ENCODE assay signal across 32 cellular contexts in genomic region chr19:58095328-58095727, GRCh38. TPM values are rescaled to one million over a fixed set of nuclear protein-coding genes. Genes with fewer than 3 reads are reported as not detected.
"Had no signal": no experiment of that assay in that cellular context is flagged by ENCODE, and none has a peak within 500 bp of the region (broad histone marks: within the 10 kb centered on the region; RNA-seq: fewer than 3 reads in every experiment).

No MANE protein-coding gene starts in this region.

- ATAC-seq: activated CD4-positive, alpha-beta T cell treated with anti-CD3 and anti-CD28 coated beads for 36 hours; activated CD8-positive, alpha-beta T cell treated with anti-CD3 and anti-CD28 coated beads, Interleukin-2, amount 10 ng/mL, durations not matched to agents 7 days and 5 days; activated T-helper 17 cell treated with anti-CD3 and anti-CD28 coated beads, Interleukin-2, amount 50 U/mL, for 72 hours; effector memory CD8-positive, alpha-beta T cell; foreskin keratinocyte; gastrocnemius medialis; T-cell had no signal

- H3K36me3 ChIP-seq: brain microvascular endothelial cell, gastrocnemius medialis had no signal

- H3K4me1 ChIP-seq: foreskin keratinocyte had no signal

- H3K4me3 Mint-ChIP-seq: activated B cell treated with CpG ODN at 0.5 μM for 24 hours; activated CD4-positive, alpha-beta memory T cell treated with anti-CD3 and anti-CD28 coated beads for 36 hours; activated CD4-positive, alpha-beta T cell treated with anti-CD3 and anti-CD28 coated beads for 36 hours; activated CD4-positive, alpha-beta T cell treated with anti-CD3 and anti-CD28 coated beads, Interleukin-2, amount 10 ng/mL, durations not matched to agents 24 days and 14 days; activated CD8-positive, alpha-beta T cell treated with anti-CD3 and anti-CD28 coated beads, Interleukin-2, amount 10 ng/mL, durations not matched to agents 7 days and 5 days; activated naive CD8-positive, alpha-beta T cell; activated T-cell treated with anti-CD3 and anti-CD28 coated beads, Interleukin-2, amount 50 U/mL, for 24 hours; activated T-helper 17 cell treated with anti-CD3 and anti-CD28 coated beads, Interleukin-2, amount 50 U/mL, for 72 hours; effector memory CD8-positive, alpha-beta T cell; T-helper 1 cell treated with Interleukin-12 subunit alpha and Interleukin-12 subunit beta and Interleukin-4 antibody, amounts not matched to agents 30 μg/mL and 1 μg/mL, for 36 hours had no signal

- H3K27ac ChIP-seq: brain microvascular endothelial cell, esophagus muscularis mucosa, foreskin keratinocyte, gastrocnemius medialis, WERI-Rb-1 had no signal

- H3K27ac Mint-ChIP-seq: activated B cell treated with CpG ODN at 0.5 μM for 24 hours; activated CD4-positive, alpha-beta memory T cell treated with anti-CD3 and anti-CD28 coated beads for 36 hours; activated CD4-positive, alpha-beta T cell treated with anti-CD3 and anti-CD28 coated beads for 36 hours; activated CD4-positive, alpha-beta T cell treated with anti-CD3 and anti-CD28 coated beads, Interleukin-2, amount 10 ng/mL, durations not matched to agents 24 days and 14 days; activated CD8-positive, alpha-beta T cell treated with anti-CD3 and anti-CD28 coated beads, Interleukin-2, amount 10 ng/mL, durations not matched to agents 7 days and 5 days; activated naive CD8-positive, alpha-beta T cell; activated T-cell treated with anti-CD3 and anti-CD28 coated beads, Interleukin-2, amount 50 U/mL, for 24 hours; activated T-helper 17 cell treated with anti-CD3 and anti-CD28 coated beads, Interleukin-2, amount 50 U/mL, for 72 hours; T-cell; T-helper 1 cell treated with Interleukin-12 subunit alpha and Interleukin-12 subunit beta and Interleukin-4 antibody, amounts not matched to agents 30 μg/mL and 1 μg/mL, for 36 hours had no signal

- H3K4me3 ChIP-seq: esophagus muscularis mucosa, gastrocnemius medialis had no signal

- H3K27me3 ChIP-seq: brain microvascular endothelial cell, esophagus muscularis mucosa, foreskin keratinocyte, gastrocnemius medialis had no signal

- DNase-seq: activated B cell treated with CpG ODN at 0.5 μM for 24 hours; activated CD4-positive, alpha-beta memory T cell treated with anti-CD3 and anti-CD28 coated beads for 36 hours; activated CD4-positive, alpha-beta T cell treated with anti-CD3 and anti-CD28 coated beads for 36 hours; activated CD4-positive, alpha-beta T cell treated with anti-CD3 and anti-CD28 coated beads, Interleukin-2, amount 10 ng/mL, durations not matched to agents 24 days and 14 days; activated CD4-positive, CD25-positive, alpha-beta regulatory T cell treated with anti-CD3 and anti-CD28 coated beads, Interleukin-2, amount 50 U/mL, for 72 hours; activated CD8-positive, alpha-beta memory T cell treated with anti-CD3 and anti-CD28 coated beads, Interleukin-2, amount 50 U/mL, for 48 hours; activated CD8-positive, alpha-beta T cell treated with anti-CD3 and anti-CD28 coated beads, Interleukin-2, amount 10 ng/mL, durations not matched to agents 7 days and 5 days; activated effector memory CD4-positive, alpha-beta T cell treated with Interleukin-2 at 50 U/mL for 16 hours; activated gamma-delta T cell treated with Interleukin-2 at 50 U/mL for 16 hours; activated naive CD4-positive, alpha-beta T cell treated with anti-CD3 and anti-CD28 coated beads, Interleukin-2, amount 50 U/mL, for 16 hours; activated naive CD4-positive, alpha-beta T cell treated with Interleukin-2 at 50 U/mL for 16 hours; activated T-cell treated with anti-CD3 and anti-CD28 coated beads for 4 hours; activated T-cell treated with anti-CD3 and anti-CD28 coated beads, Interleukin-2, amount 50 U/mL, for 24 hours; amniotic stem cell; anterior cingulate cortex; brain microvascular endothelial cell; cortex of kidney; dermis blood vessel endothelial cell; effector CD4-positive, alpha-beta T cell; effector memory CD8-positive, alpha-beta T cell; erythroblast; foreskin keratinocyte; gastrocnemius medialis; glutamatergic neuron; T-cell; T-helper 9 cell; WERI-Rb-1 had no signal

- H3K27me3 Mint-ChIP-seq: activated B cell treated with CpG ODN at 0.5 μM for 24 hours; activated CD4-positive, alpha-beta memory T cell treated with anti-CD3 and anti-CD28 coated beads for 36 hours; activated CD4-positive, alpha-beta T cell treated with anti-CD3 and anti-CD28 coated beads for 36 hours; activated CD4-positive, alpha-beta T cell treated with anti-CD3 and anti-CD28 coated beads, Interleukin-2, amount 10 ng/mL, durations not matched to agents 24 days and 14 days; activated naive CD8-positive, alpha-beta T cell; activated T-cell treated with anti-CD3 and anti-CD28 coated beads, Interleukin-2, amount 50 U/mL, for 24 hours; activated T-helper 17 cell treated with anti-CD3 and anti-CD28 coated beads, Interleukin-2, amount 50 U/mL, for 72 hours; effector memory CD8-positive, alpha-beta T cell; T-cell had no signal

RNA-seq across cellular contexts. Expression of gene ZNF135, which starts 36.2 kb away (rescaled TPM):
- total RNA-seq: activated CD4-positive, alpha-beta T cell treated with anti-CD3 and anti-CD28 coated beads, Interleukin-2, amount 10 ng/mL, durations not matched to agents 24 days and 14 days; T-helper 2 cell treated with Interferon-gamma antibody and Interleukin-4, amounts not matched to agents 100 ng/mL and 5 ng/mL, for 36 hours had no signal
